In the genomic region with DNA sequence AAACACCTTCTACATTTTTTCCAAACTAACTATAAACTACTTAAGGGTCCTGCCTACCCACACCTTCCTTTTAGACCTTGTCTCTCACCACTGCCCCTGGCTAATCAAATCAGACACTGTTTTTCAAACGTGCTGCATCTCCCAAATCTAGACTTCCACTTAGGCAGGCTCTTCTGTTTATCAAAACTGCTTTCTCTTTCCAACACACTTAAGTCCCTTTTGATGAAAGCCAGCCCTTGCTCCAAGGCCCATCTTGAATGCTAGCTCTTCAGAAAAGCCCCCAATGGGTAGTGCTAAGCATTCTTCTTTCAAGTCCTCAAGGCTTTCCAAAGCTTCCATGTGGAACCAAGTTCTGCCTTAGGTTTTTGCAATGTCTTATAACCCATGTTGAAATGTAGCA, we compare ENCODE assay signal across 22 cellular contexts.
"Had no signal": no experiment of that assay in that cellular context is flagged by ENCODE, and none has a peak within 500 bp of the region (broad histone marks: within the 10 kb centered on the region; RNA-seq: fewer than 3 reads in every experiment).

No MANE protein-coding gene starts in this region.

- DNase-seq: effector CD8-positive, alpha-beta T cell; effector memory CD8-positive, alpha-beta T cell; endodermal cell; erythroblast; esophagus squamous epithelium; foreskin fibroblast; foreskin melanocyte; gastrocnemius medialis; glutamatergic neuron; head of caudate nucleus; heart right ventricle; hippocampal formation; left cardiac atrium; left lung; left ventricle myocardium superior; lower lobe of right lung; mesendoderm; midbrain; naive thymus-derived CD4-positive, alpha-beta T cell; natural killer cell had no signal

- H3K27ac ChIP-seq: coronary artery, epithelial cell of prostate, esophagus squamous epithelium, gastrocnemius medialis, heart right ventricle, left lung, lower lobe of right lung had no signal

- H3K4me1 ChIP-seq: esophagus squamous epithelium, gastrocnemius medialis, heart right ventricle, left lung, lower lobe of right lung had no signal

- H3K4me3 ChIP-seq: coronary artery, esophagus squamous epithelium, gastrocnemius medialis, heart right ventricle, left lung, lower lobe of right lung had no signal

- H3K27me3 ChIP-seq: esophagus squamous epithelium, gastrocnemius medialis, left lung had no signal

- H3K9me3 ChIP-seq: esophagus squamous epithelium, gastrocnemius medialis, heart right ventricle, left lung, lower lobe of right lung had no signal

- H3K36me3 ChIP-seq: esophagus squamous epithelium, gastrocnemius medialis, heart right ventricle, left lung, lower lobe of right lung had no signal
